8 cellular contexts compared by ENCODE assay signal in the genomic region with DNA sequence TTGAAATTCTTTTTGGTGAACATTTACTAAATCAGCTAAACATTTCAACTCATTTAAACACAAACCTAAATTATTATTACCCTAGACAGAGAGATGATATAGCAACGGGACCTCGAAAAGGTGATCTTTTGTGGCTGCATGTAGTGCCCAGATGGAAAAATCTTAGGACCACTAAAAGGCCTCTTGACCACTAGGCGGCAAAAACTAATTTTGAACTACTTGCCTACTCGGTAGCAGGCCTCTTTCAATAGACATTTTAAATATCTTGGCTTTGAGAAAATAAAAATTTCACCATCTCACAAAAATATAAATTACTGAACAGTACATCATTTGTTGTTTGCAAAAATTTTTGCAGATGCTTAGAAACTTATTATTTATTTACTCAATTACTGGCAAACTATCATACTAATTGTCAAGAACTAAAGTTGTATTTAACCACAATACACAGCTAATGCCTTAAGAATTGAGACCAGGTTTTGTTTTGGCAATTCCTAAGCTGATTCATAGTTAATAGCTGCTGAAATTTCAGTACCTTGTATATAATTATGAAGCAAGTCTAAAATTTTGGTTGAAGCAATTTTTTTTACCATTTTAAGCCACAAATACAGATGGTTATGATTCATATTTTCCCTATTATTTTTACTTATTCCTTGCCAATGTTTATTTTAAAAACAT. TPM values are rescaled to one million over a fixed set of nuclear protein-coding genes. Genes with fewer than 3 reads are reported as not detected.
DNase-seq lines count a peak whose midpoint lies in the region; ATAC-seq and TF ChIP-seq lines count a peak whose summit lies in the region.

No MANE protein-coding gene starts in this region.

- TF ChIP-seq CTCF in GM12874 (IDR thresholded peaks at IDR 0.05; ENCODE audit: insufficient read depth, low read depth, low read length) (peak; percentile 14; the same call in 1 of the 2 replicates), PC-3 (conservative IDR thresholded peaks at IDR 0.05; ENCODE audit: low read depth, low read length) (peak; percentile 76), fibroblast of lung (conservative IDR thresholded peaks at IDR 0.05 in 1 of 2, IDR thresholded peaks at IDR 0.05 in 1 of 2; ENCODE audit: low read depth in 1 of 2, low read length in 2 of 2) (peak; percentile 49 to 53), retinal pigment epithelial cell (conservative IDR thresholded peaks at IDR 0.05; ENCODE audit: low read depth, low read length) (peak; percentile 47)
- TF ChIP-seq CTCF in activated CD8-positive, alpha-beta T cell treated with anti-CD3 and anti-CD28 coated beads for 36 hours (IDR thresholded peaks at IDR 0.05) = no peak

- H3K27me3 Mint-ChIP-seq in activated CD8-positive, alpha-beta T cell treated with anti-CD3 and anti-CD28 coated beads for 36 hours = peaks cover 3% of the 10 kb centered on the region

- H2AFZ ChIP-seq in PC-3 (ENCODE audit: low read length) (peak overlapping the region; percentile 22; the same call in 1 of the 2 replicates), fibroblast of lung (ENCODE audit: low read length) (no peak overlapping the region)

- H3K4me3 ChIP-seq in PC-3 (ENCODE audit: low read length) = no peak overlapping the region
- peak overlapping the region in 3 of 4 experiments; percentile 31 to 83 (median 35) for H3K4me3 ChIP-seq in fibroblast of lung (replicated peaks in 1 of 4; ENCODE audit: control extremely low read depth in 1 of 4, insufficient read depth in 1 of 4, low read depth in 3 of 4, low read length in 4 of 4)
- H3K4me3 ChIP-seq in retinal pigment epithelial cell (ENCODE audit: low read length) = no peak overlapping the region

- H3K9me3 ChIP-seq in PC-3 (ENCODE audit: low read length) = no peaks in the 10 kb centered on the region
- H3K9me3 ChIP-seq in fibroblast of lung (ENCODE audit: control insufficient read depth, insufficient read depth, low read depth, low read length) = no peaks in the 10 kb centered on the region

- H3K9ac ChIP-seq in PC-3 (ENCODE audit: low read length) = no peak overlapping the region
- H3K9ac ChIP-seq in fibroblast of lung (ENCODE audit: insufficient read depth, low read length) = no peak overlapping the region

- no peak overlapping the region for H3K4me3 Mint-ChIP-seq in activated CD8-positive, alpha-beta T cell treated with anti-CD3 and anti-CD28 coated beads for 36 hours

- intact Hi-C loops in PC-3 (cut with micrococcal nuclease) = loop anchor here (1.0 to 5.0 kb wide), 2 partner anchors 429 to 1386 kb away; no protein-coding TSS in a partner anchor
- intact Hi-C loops in activated CD8-positive, alpha-beta T cell treated with anti-CD3 and anti-CD28 coated beads for 36 hours (cut with micrococcal nuclease) = no loop called here

- ATAC-seq in PC-3 = no peak
- ATAC-seq in activated CD8-positive, alpha-beta T cell treated with anti-CD3 and anti-CD28 coated beads for 36 hours = no peak

- H3K79me2 ChIP-seq in PC-3 (ENCODE audit: low read length) = no peaks in the 10 kb centered on the region
- peaks cover 62% of the 10 kb centered on the region for H3K79me2 ChIP-seq in fibroblast of lung (ENCODE audit: control insufficient read depth, insufficient read depth, low read length)

- H3K36me3 Mint-ChIP-seq in activated CD8-positive, alpha-beta T cell treated with anti-CD3 and anti-CD28 coated beads for 36 hours (ENCODE audit: low read depth) = no peaks in the 10 kb centered on the region

- no peak overlapping the region for H3K27ac ChIP-seq in PC-3 (ENCODE audit: low read length)
- peak overlapping the region; percentile 44 for H3K27ac ChIP-seq in fibroblast of lung (ENCODE audit: insufficient read depth, low read length)

- H3K4me2 ChIP-seq in PC-3 (ENCODE audit: low read length) = no peak overlapping the region
- peak overlapping the region; percentile 84 for H3K4me2 ChIP-seq in fibroblast of lung (ENCODE audit: extremely low read depth, insufficient read depth, low read length)

- peaks cover 12% of the 10 kb centered on the region for H3K4me1 Mint-ChIP-seq in activated CD8-positive, alpha-beta T cell treated with anti-CD3 and anti-CD28 coated beads for 36 hours (ENCODE audit: low read depth)

- no peak overlapping the region for H3K27ac Mint-ChIP-seq in activated CD8-positive, alpha-beta T cell treated with anti-CD3 and anti-CD28 coated beads for 36 hours

- DNase-seq in PC-3 (peak; percentile 72), fibroblast of lung (ENCODE audit: low read depth in 2 of 2) (peak; percentile 83 to 93), retinal pigment epithelial cell (ENCODE audit: low read depth) (no peak), NCI-H2107 (lab: John Stamatoyannopoulos, UW) (no peak), activated gamma-delta T cell treated with Interleukin-2 at 50 U/mL for 16 hours (no peak), nucleus accumbens (lab: John Stamatoyannopoulos, UW) (no peak)
- DNase-seq in activated CD8-positive, alpha-beta T cell treated with anti-CD3 and anti-CD28 coated beads for 36 hours = no peak

- no peaks in the 10 kb centered on the region for H3K9me2 ChIP-seq in PC-3 (replicated peaks; ENCODE audit: low read length)

- no TSS peak for BruUV-seq in PC-3 (replicated peaks; lab: Mats Ljungman, UMichigan)

- POLR2A ChIA-PET in PC-3 (lab: Charles Lee; ENCODE audit: unreplicated experiment) = interaction anchor here (0.6 kb wide), 1 partner anchor 36 kb away, joined by 3 read pairs; no protein-coding TSS in a partner anchor
- POLR2A ChIA-PET in activated CD8-positive, alpha-beta T cell treated with anti-CD3 and anti-CD28 coated beads for 36 hours (lab: Charles Lee) = no interaction called here

- no peaks in the 10 kb centered on the region for H4K20me1 ChIP-seq in PC-3 (ENCODE audit: low read length)
- H4K20me1 ChIP-seq in fibroblast of lung (ENCODE audit: control insufficient read depth, extremely low read depth, insufficient read depth, low read length) = no peaks in the 10 kb centered on the region

- H3K4me1 ChIP-seq in PC-3 (ENCODE audit: insufficient read depth, low read length) (no peaks in the 10 kb centered on the region), fibroblast of lung (ENCODE audit: control insufficient read depth, extremely low read depth, insufficient read depth, low read length) (peaks cover 12% of the 10 kb centered on the region)

- no peaks in the 10 kb centered on the region for H3F3A ChIP-seq in PC-3 (ENCODE audit: low read length, unreplicated experiment)

- no peaks in the 10 kb centered on the region for H3K27me3 ChIP-seq in PC-3 (ENCODE audit: low read length)
- no peaks in the 10 kb centered on the region for H3K27me3 ChIP-seq in fibroblast of lung (ENCODE audit: control insufficient read depth, insufficient read depth, low read length)

- H3K9me3 Mint-ChIP-seq in activated CD8-positive, alpha-beta T cell treated with anti-CD3 and anti-CD28 coated beads for 36 hours = no peaks in the 10 kb centered on the region

- CTCF ChIA-PET in PC-3 (lab: Charles Lee) = interaction anchor here (0.7 to 1.2 kb wide), 5 partner anchors 9 to 469 kb away, joined by 3 to 14 read pairs (median 4); no protein-coding TSS in a partner anchor
- CTCF ChIA-PET in activated CD8-positive, alpha-beta T cell treated with anti-CD3 and anti-CD28 coated beads for 36 hours (lab: Charles Lee) = interaction anchor here (0.9 to 1.6 kb wide), 5 partner anchors 11 to 459 kb away, joined by 3 to 8 read pairs (median 4); no protein-coding TSS in a partner anchor

- H3K36me3 ChIP-seq in PC-3 (ENCODE audit: low read depth, low read length) = no peaks in the 10 kb centered on the region
- H3K36me3 ChIP-seq in fibroblast of lung (ENCODE audit: control insufficient read depth, insufficient read depth, low read length) = peaks cover 2% of the 10 kb centered on the region

RNA-seq across cellular contexts. Expression of a gene that starts 9.4 kb away (rescaled TPM):
- 0.23 and 0.36 TPM in 2 replicates for total RNA-seq in PC-3 (2014; rRNA removed)
- 925 and 2,431 TPM in 2 replicates for total RNA-seq in fibroblast of lung
- 519 and 2,255 TPM in 2 replicates for polyA plus RNA-seq in fibroblast of lung
- 611 and 2,708 TPM in 2 replicates for polyA plus RNA-seq in fibroblast of lung (2012)
- polyA minus RNA-seq in fibroblast of lung (ENCODE audit: low replicate concordance) = 665 and 2,288 TPM in 2 replicates
- total RNA-seq in activated CD8-positive, alpha-beta T cell treated with anti-CD3 and anti-CD28 coated beads for 36 hours = not detected

Comparison
In these comparisons a context has a peak if more than half of its experiments do, and no peak if none do; other contexts are left out.
1. DNase-seq: peak in PC-3 (single experiment) and fibroblast of lung (2 of 2); none in retinal pigment epithelial cell (single experiment), activated CD8-positive, alpha-beta T cell treated with anti-CD3 and anti-CD28 coated beads for 36 hours (single experiment), NCI-H2107 (single experiment), activated gamma-delta T cell treated with Interleukin-2 at 50 U/mL for 16 hours (single experiment) and nucleus accumbens (0 of 56).
2. H3K4me3 ChIP-seq: peak in fibroblast of lung (3 of 4); none in PC-3 (single experiment) and retinal pigment epithelial cell (single experiment).
3. RNA of a gene that starts 9.4 kb away (total RNA-seq): 925 to 2,431 TPM in fibroblast of lung; 0.23 to 0.36 TPM in PC-3 and not detected in activated CD8-positive, alpha-beta T cell treated with anti-CD3 and anti-CD28 coated beads for 36 hours; every median in the first group is over 100 times any median in the second.